1 cellular context compared by ENCODE assay signal in the genomic region with DNA sequence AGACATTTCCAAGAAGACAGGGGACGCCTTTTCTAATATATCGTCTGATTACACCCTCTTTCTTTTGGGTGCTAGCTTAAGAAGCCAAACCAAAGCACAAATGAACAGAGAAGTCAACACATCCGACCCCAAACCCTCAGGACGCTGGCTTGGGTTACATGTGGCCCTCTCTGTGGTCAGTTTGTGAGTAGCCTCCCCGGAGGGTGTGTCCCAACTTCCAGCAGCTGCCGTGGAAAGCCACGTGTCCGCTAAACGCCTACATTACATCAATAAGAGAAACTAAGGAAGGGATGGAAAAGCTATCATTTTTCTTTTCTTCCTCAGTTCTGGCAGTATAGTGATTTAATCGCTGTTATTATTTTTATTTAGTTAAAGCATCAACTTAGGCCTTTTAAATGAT.
TF ChIP-seq lines count a peak whose summit lies in the region.

No MANE protein-coding gene starts in this region.

TF ChIP-seq in WTC11, 78 proteins besides CTCF, POLR2A, EP300 and RAD21 (continued from another document):
- no peak for TF ChIP-seq ZNF317 (CRISPR knock-in tag; IDR thresholded peaks at IDR 0.05; ENCODE audit: borderline replicate concordance, low read depth)
